10 cellular contexts compared by ENCODE assay signal in genomic region chr4:915041-915474, GRCh38. TPM values are rescaled to one million over a fixed set of nuclear protein-coding genes. Genes with fewer than 3 reads are reported as not detected.
A peak's percentile ranks its signal among the peaks of the same experiment; 100 is the strongest.
DNase-seq lines count a peak whose midpoint lies in the region; ATAC-seq and TF ChIP-seq lines count a peak whose summit lies in the region.
"Had no signal": no experiment of that assay in that cellular context is flagged by ENCODE, and none has a peak within 500 bp of the region (broad histone marks: within the 10 kb centered on the region; RNA-seq: fewer than 3 reads in every experiment).

No MANE protein-coding gene starts in this region.

- H3K36me3 Mint-ChIP-seq in CD4-positive, CD25-positive, alpha-beta regulatory T cell: peaks cover 13% of the 10 kb centered on the region
- peaks cover 25% of the 10 kb centered on the region for H3K36me3 Mint-ChIP-seq in activated naive CD8-positive, alpha-beta T cell treated with anti-CD3 and anti-CD28 coated beads for 36 hours
- H3K36me3 Mint-ChIP-seq in naive thymus-derived CD8-positive, alpha-beta T cell: peaks cover 3 to 24% (median 4%) of the 10 kb centered on the region in 3 donors

- peaks cover 3 to 8% of the 10 kb centered on the region in 2 experiments for H3K9me3 ChIP-seq in CD4-positive, CD25-positive, alpha-beta regulatory T cell (ENCODE audit: control insufficient read depth in 2 of 2, low read length in 2 of 2)
- H3K9me3 ChIP-seq in Karpas-422 (ENCODE audit: low read length): 0 out of 2 replicates have a peak, but pooled peaks cover 3% of the 10 kb centered on the region
- no peaks in the 10 kb centered on the region for H3K9me3 ChIP-seq in gastrocnemius medialis

- peaks cover 24% of the 10 kb centered on the region for H3K36me3 ChIP-seq in CD4-positive, CD25-positive, alpha-beta regulatory T cell (ENCODE audit: control insufficient read depth, insufficient read depth, low read length)
- no peaks in the 10 kb centered on the region for H3K36me3 ChIP-seq in Karpas-422 (ENCODE audit: insufficient read depth, low read length)
- H3K36me3 ChIP-seq in gastrocnemius medialis: peaks cover 0 to 18% of the 10 kb centered on the region in 2 donors

- H4K20me1 ChIP-seq in Karpas-422 (ENCODE audit: insufficient read depth, low read depth, low read length): 0 out of 2 replicates have a peak, but pooled peaks cover 3% of the 10 kb centered on the region

- peaks cover 0 to 7% (median 1%) of the 10 kb centered on the region in 7 donors for H3K9me3 Mint-ChIP-seq in CD4-positive, CD25-positive, alpha-beta regulatory T cell
- peaks cover 7% of the 10 kb centered on the region for H3K9me3 Mint-ChIP-seq in activated naive CD8-positive, alpha-beta T cell treated with anti-CD3 and anti-CD28 coated beads for 36 hours
- peaks cover 0 to 7% (median 0%) of the 10 kb centered on the region in 9 donors for H3K9me3 Mint-ChIP-seq in naive thymus-derived CD8-positive, alpha-beta T cell

- no peaks in the 10 kb centered on the region for H3K27me3 ChIP-seq in CD4-positive, CD25-positive, alpha-beta regulatory T cell (ENCODE audit: control insufficient read depth, insufficient read depth, low read length)
- H3K27me3 ChIP-seq in Karpas-422 (ENCODE audit: low read length) (no peaks in the 10 kb centered on the region), gastrocnemius medialis (no peaks in the 10 kb centered on the region)

- no peak for TF ChIP-seq CTCF in gastrocnemius medialis (IDR thresholded peaks at IDR 0.05 in 4 of 5, conservative IDR thresholded peaks at IDR 0.05 in 1 of 5)

- DNase-seq in CD4-positive, CD25-positive, alpha-beta regulatory T cell: no peak
- DNase-seq in Karpas-422 (no peak), gastrocnemius medialis (no peak), hippocampal formation (lab: John Stamatoyannopoulos, UW) (no peak), NCI-H1930 (lab: John Stamatoyannopoulos, UW) (no peak)
- no peak for DNase-seq in activated naive CD8-positive, alpha-beta T cell treated with anti-CD3 and anti-CD28 coated beads for 36 hours
- DNase-seq in naive thymus-derived CD8-positive, alpha-beta T cell: peak in 1 of 10 donors; percentile 42
- DNase-seq: DMS153, NCI-H1048 had no signal

- intact Hi-C loops in gastrocnemius medialis (cut with DNase I; ENCODE audit: low total_unique reads): no loop called here

- peak overlapping the region in 3 of 4 donors; percentile 19 to 74 (median 55) for H3K4me3 Mint-ChIP-seq in CD4-positive, CD25-positive, alpha-beta regulatory T cell
- peak overlapping the region; percentile 51 for H3K4me3 Mint-ChIP-seq in activated naive CD8-positive, alpha-beta T cell treated with anti-CD3 and anti-CD28 coated beads for 36 hours
- H3K4me3 Mint-ChIP-seq in naive thymus-derived CD8-positive, alpha-beta T cell: peak overlapping the region; percentile 62 to 87 (median 78)

- no peaks in the 10 kb centered on the region for H3K27me3 Mint-ChIP-seq in CD4-positive, CD25-positive, alpha-beta regulatory T cell
- no peaks in the 10 kb centered on the region for H3K27me3 Mint-ChIP-seq in activated naive CD8-positive, alpha-beta T cell treated with anti-CD3 and anti-CD28 coated beads for 36 hours
- no peaks in the 10 kb centered on the region for H3K27me3 Mint-ChIP-seq in naive thymus-derived CD8-positive, alpha-beta T cell

- POLR2A ChIA-PET in naive thymus-derived CD8-positive, alpha-beta T cell (lab: Charles Lee): no interaction called here

- peak overlapping the region; percentile 56 to 83 (median 75) for H3K27ac Mint-ChIP-seq in CD4-positive, CD25-positive, alpha-beta regulatory T cell
- peak overlapping the region; percentile 70 for H3K27ac Mint-ChIP-seq in activated naive CD8-positive, alpha-beta T cell treated with anti-CD3 and anti-CD28 coated beads for 36 hours
- H3K27ac Mint-ChIP-seq in naive thymus-derived CD8-positive, alpha-beta T cell: peak overlapping the region; percentile 41 to 93 (median 77)

- H2AFZ ChIP-seq in Karpas-422 (ENCODE audit: low read length): no peak overlapping the region

- in situ Hi-C loops in gastrocnemius medialis (cut with MboI; ENCODE audit: low sequenced_read_pairs in 4 of 4): no loop called here

- H3K9ac ChIP-seq in Karpas-422 (ENCODE audit: low read length): peak overlapping the region; percentile 41

- H3K4me1 ChIP-seq in CD4-positive, CD25-positive, alpha-beta regulatory T cell (ENCODE audit: control insufficient read depth, insufficient read depth, low read length, poor library complexity, severe bottlenecking): peaks cover 13% of the 10 kb centered on the region
- H3K4me1 ChIP-seq in Karpas-422 (ENCODE audit: low read length): peaks cover 17% of the 10 kb centered on the region
- no peaks in the 10 kb centered on the region for H3K4me1 ChIP-seq in gastrocnemius medialis

- H3K4me3 ChIP-seq in CD4-positive, CD25-positive, alpha-beta regulatory T cell (ENCODE audit: low read depth, low read length): peak overlapping the region; percentile 46
- H3K4me3 ChIP-seq in Karpas-422 (ENCODE audit: low read length) (peak overlapping the region; percentile 12; the same call in 1 of the 2 replicates), gastrocnemius medialis (no peak overlapping the region)

- TF ChIP-seq POLR2A in gastrocnemius medialis (IDR thresholded peaks at IDR 0.05): no peak

- no peaks in the 10 kb centered on the region for H3K9me2 ChIP-seq in Karpas-422 (replicated peaks; ENCODE audit: insufficient read depth, low read length)

- H3K79me2 ChIP-seq in Karpas-422 (ENCODE audit: low read length): peaks cover 70% of the 10 kb centered on the region

- no peak overlapping the region for H3K27ac ChIP-seq in CD4-positive, CD25-positive, alpha-beta regulatory T cell (ENCODE audit: insufficient read depth, low read length, poor library complexity, severe bottlenecking)
- H3K27ac ChIP-seq in Karpas-422 (ENCODE audit: low read length) (peak overlapping the region; percentile 66), gastrocnemius medialis (no peak overlapping the region)

- H3K4me1 Mint-ChIP-seq in CD4-positive, CD25-positive, alpha-beta regulatory T cell: peaks cover 35 to 50% (median 40%) of the 10 kb centered on the region in 4 donors
- peaks cover 33% of the 10 kb centered on the region for H3K4me1 Mint-ChIP-seq in activated naive CD8-positive, alpha-beta T cell treated with anti-CD3 and anti-CD28 coated beads for 36 hours
- H3K4me1 Mint-ChIP-seq in naive thymus-derived CD8-positive, alpha-beta T cell: peaks cover 35 to 49% (median 48%) of the 10 kb centered on the region in 4 donors

- H3K4me2 ChIP-seq in Karpas-422 (ENCODE audit: low read depth, low read length, poor library complexity, severe bottlenecking): peak overlapping the region; percentile 48

- peak in 1 of 2 donors; percentile 34 for ATAC-seq in CD4-positive, CD25-positive, alpha-beta regulatory T cell (ENCODE audit: low read depth in 2 of 2)
- ATAC-seq in naive thymus-derived CD8-positive, alpha-beta T cell: peak; percentile 41 to 53
- ATAC-seq in gastrocnemius medialis: no peak
- no peak for ATAC-seq in GM18909 (IDR thresholded peaks at IDR 0.05; ENCODE audit: poor library complexity, unreplicated experiment)

RNA-seq across cellular contexts. Expression of gene GAK, which starts 17.1 kb away (rescaled TPM):
- total RNA-seq in CD4-positive, CD25-positive, alpha-beta regulatory T cell: 254 TPM
- polyA plus RNA-seq in CD4-positive, CD25-positive, alpha-beta regulatory T cell: 10 to 100 TPM; 37.5 to 50.7 (median 39.1) TPM
- total RNA-seq in Karpas-422 (2014; rRNA removed; shearing (Covaris generic); ENCODE audit: low replicate concordance): 48.8 and 76.6 TPM in 2 replicates
- total RNA-seq in activated naive CD8-positive, alpha-beta T cell treated with anti-CD3 and anti-CD28 coated beads for 36 hours: 10 to 100 TPM; 92.8 to 98.9 TPM
- 100 to 1,000 TPM; 162 to 164 TPM for total RNA-seq in naive thymus-derived CD8-positive, alpha-beta T cell
- 10 to 100 TPM; 45.0 to 71.0 (median 57.6) TPM for polyA plus RNA-seq in naive thymus-derived CD8-positive, alpha-beta T cell
- 10 to 100 TPM; 34.9 to 48.3 (median 44.5) TPM for total RNA-seq in gastrocnemius medialis

RNA-seq across cellular contexts. Expression of gene TMEM175, which starts 17.2 kb away (rescaled TPM):
- 46.0 TPM for total RNA-seq in CD4-positive, CD25-positive, alpha-beta regulatory T cell
- 10 to 100 TPM; 12.1 to 17.5 (median 14.1) TPM for polyA plus RNA-seq in CD4-positive, CD25-positive, alpha-beta regulatory T cell
- total RNA-seq in Karpas-422 (2014; rRNA removed; shearing (Covaris generic); ENCODE audit: low replicate concordance): 15.1 and 28.1 TPM in 2 replicates
- 10 to 100 TPM; 14.4 to 17.6 TPM for total RNA-seq in activated naive CD8-positive, alpha-beta T cell treated with anti-CD3 and anti-CD28 coated beads for 36 hours
- 10 to 100 TPM; 65.6 to 72.9 TPM for total RNA-seq in naive thymus-derived CD8-positive, alpha-beta T cell
- polyA plus RNA-seq in naive thymus-derived CD8-positive, alpha-beta T cell: 10 to 100 TPM in 2 of 3 donors, 1 to 10 TPM in 1; 6.4 to 14.7 (median 11.5) TPM
- total RNA-seq in gastrocnemius medialis: 10 to 100 TPM; 15.3 to 29.6 (median 20.8) TPM

RNA-seq across cellular contexts. Expression of gene DGKQ, which starts 58.3 kb away (rescaled TPM):
- total RNA-seq in CD4-positive, CD25-positive, alpha-beta regulatory T cell: 22.5 TPM
- polyA plus RNA-seq in CD4-positive, CD25-positive, alpha-beta regulatory T cell: 1 to 10 TPM; 2.4 to 5.4 (median 3.1) TPM
- total RNA-seq in Karpas-422 (2014; rRNA removed; shearing (Covaris generic); ENCODE audit: low replicate concordance): 5.8 and 21.1 TPM in 2 replicates
- 10 to 100 TPM; 12.5 to 14.0 TPM for total RNA-seq in activated naive CD8-positive, alpha-beta T cell treated with anti-CD3 and anti-CD28 coated beads for 36 hours
- 10 to 100 TPM; 37.4 to 39.9 TPM for total RNA-seq in naive thymus-derived CD8-positive, alpha-beta T cell
- polyA plus RNA-seq in naive thymus-derived CD8-positive, alpha-beta T cell: 10 to 100 TPM in 2 of 3 donors, 1 to 10 TPM in 1; 2.2 to 17.3 (median 10.0) TPM
- total RNA-seq in gastrocnemius medialis: 1 to 10 TPM; 3.2 to 5.2 (median 4.5) TPM

Comparison
In these comparisons a context has a peak if more than half of its experiments do, and no peak if none do; other contexts are left out.
1. ATAC-seq: peak in naive thymus-derived CD8-positive, alpha-beta T cell (2 of 2); none in gastrocnemius medialis (0 of 2) and GM18909 (single experiment).
2. H3K4me3 ChIP-seq: peak in CD4-positive, CD25-positive, alpha-beta regulatory T cell (single experiment) and Karpas-422 (single experiment); none in gastrocnemius medialis (0 of 4).
3. Peak in every context shown above with its lines, with median percentiles within 50 percentile points of each other: H3K27ac Mint-ChIP-seq and H3K4me3 Mint-ChIP-seq.